ENCODE assay signal across 20 cellular contexts in genomic region chr19:14768001-14768400, GRCh38. TPM values are rescaled to one million over a fixed set of nuclear protein-coding genes. Genes with fewer than 3 reads are reported as not detected.
DNase-seq lines count a peak whose midpoint lies in the region; ATAC-seq and TF ChIP-seq lines count a peak whose summit lies in the region.
"Had no signal": no experiment of that assay in that cellular context is flagged by ENCODE, and none has a peak within 500 bp of the region (broad histone marks: within the 10 kb centered on the region; RNA-seq: fewer than 3 reads in every experiment).

No MANE protein-coding gene starts in this region.

- H3K36me3 Mint-ChIP-seq in activated naive CD4-positive, alpha-beta T cell treated with anti-CD3 and anti-CD28 coated beads, Interleukin-2, amount 50 U/mL, for 24 hours, result no peaks in the 10 kb centered on the region
- H3K36me3 Mint-ChIP-seq: CD8-positive, alpha-beta T cell had no signal

- H3K4me3 ChIP-seq in lower lobe of right lung (no peak overlapping the region), sigmoid colon (no peak overlapping the region), prostate gland (no peak overlapping the region)
- H3K4me3 ChIP-seq: BLaER1 treated with 17β-estradiol and CSF1 and Interleukin-3, amounts not matched to agents 10 nM and 100 nM; GM12878; GM23248 had no signal

- no peak for TF ChIP-seq EP300 in sigmoid colon (IDR thresholded peaks at IDR 0.05)

- H3K27ac ChIP-seq in lower lobe of right lung, result no peak overlapping the region
- no peak overlapping the region for H3K27ac ChIP-seq in sigmoid colon
- no peak overlapping the region for H3K27ac ChIP-seq in prostate gland
- H3K27ac ChIP-seq: BLaER1 treated with 17β-estradiol and CSF1 and Interleukin-3, amounts not matched to agents 10 nM and 100 nM; GM23248 had no signal

- 86 to 92% methylated on average over 2 of the region's 2 CpGs for WGBS in sigmoid colon, 2 donors
- 93% methylated on average over 2 of the region's 2 CpGs for WGBS in prostate gland

- H3K4me1 Mint-ChIP-seq in activated naive CD4-positive, alpha-beta T cell treated with anti-CD3 and anti-CD28 coated beads, Interleukin-2, amount 50 U/mL, for 24 hours, result no peaks in the 10 kb centered on the region

- H3K27me3 Mint-ChIP-seq in activated naive CD4-positive, alpha-beta T cell treated with anti-CD3 and anti-CD28 coated beads, Interleukin-2, amount 50 U/mL, for 24 hours, result peaks cover 8% of the 10 kb centered on the region

- H3K27me3 ChIP-seq in lower lobe of right lung (ENCODE audit: low read depth), result peaks cover 4% of the 10 kb centered on the region
- H3K27me3 ChIP-seq in sigmoid colon, result peaks cover 0 to 13% (median 0%) of the 10 kb centered on the region in 3 donors
- H3K27me3 ChIP-seq in prostate gland (replicated peaks; ENCODE audit: insufficient read depth), result no peaks in the 10 kb centered on the region

- no peak for DNase-seq in activated naive CD4-positive, alpha-beta T cell (lab: John Stamatoyannopoulos, UW)
- peak; percentile 13 for DNase-seq in lower lobe of right lung
- DNase-seq in sigmoid colon, result peak; percentile 50
- no peak for DNase-seq in prostate gland (ENCODE audit: low spot score)
- DNase-seq in NCI-H1417 treated with DMSO at 0.1 percent for 48 hours (lab: John Stamatoyannopoulos, UW), result no peak
- DNase-seq: 8988T, Calu3, DND-41, EL, GM23248, HFFc6, IMR-90 had no signal

- TF ChIP-seq POLR2A in sigmoid colon (IDR thresholded peaks at IDR 0.05) (no peak), prostate gland (IDR thresholded peaks at IDR 0.05) (no peak)

- TF ChIP-seq CTCF in lower lobe of right lung (IDR thresholded peaks at IDR 0.05) (no peak), sigmoid colon (IDR thresholded peaks at IDR 0.05) (no peak), prostate gland (IDR thresholded peaks at IDR 0.05) (no peak)

- H3K27ac Mint-ChIP-seq in activated naive CD4-positive, alpha-beta T cell treated with anti-CD3 and anti-CD28 coated beads, Interleukin-2, amount 50 U/mL, for 24 hours, result peak overlapping the region; percentile 17
- H3K27ac Mint-ChIP-seq: B cell; CD8-positive, alpha-beta T cell; HFFc6 had no signal

- H3K9me3 Mint-ChIP-seq in activated naive CD4-positive, alpha-beta T cell treated with anti-CD3 and anti-CD28 coated beads, Interleukin-2, amount 50 U/mL, for 24 hours, result no peaks in the 10 kb centered on the region
- H3K9me3 Mint-ChIP-seq: CD8-positive, alpha-beta T cell had no signal

- H3K4me3 Mint-ChIP-seq in activated naive CD4-positive, alpha-beta T cell treated with anti-CD3 and anti-CD28 coated beads, Interleukin-2, amount 50 U/mL, for 24 hours, result no peak overlapping the region
- H3K4me3 Mint-ChIP-seq: B cell; CD8-positive, alpha-beta T cell; HFFc6 had no signal

- H3K36me3 ChIP-seq in lower lobe of right lung, result peaks cover 6% of the 10 kb centered on the region
- H3K36me3 ChIP-seq in sigmoid colon, result no peaks in the 10 kb centered on the region
- no peaks in the 10 kb centered on the region for H3K36me3 ChIP-seq in prostate gland

- H3K9me3 ChIP-seq in lower lobe of right lung, result no peaks in the 10 kb centered on the region
- no peaks in the 10 kb centered on the region for H3K9me3 ChIP-seq in sigmoid colon
- no peaks in the 10 kb centered on the region for H3K9me3 ChIP-seq in prostate gland

- no peaks in the 10 kb centered on the region for H3K4me1 ChIP-seq in lower lobe of right lung
- no peaks in the 10 kb centered on the region for H3K4me1 ChIP-seq in sigmoid colon
- H3K4me1 ChIP-seq in prostate gland (replicated peaks), result no peaks in the 10 kb centered on the region

- intact Hi-C loops in lower lobe of right lung (cut with DNase I) (no loop called here), sigmoid colon (cut with DNase I) (no loop called here), prostate gland (cut with DNase I) (loop anchor here (10.0 kb wide), 1 partner anchor 373 kb away; no protein-coding TSS in a partner anchor)

- no peak for ATAC-seq in lower lobe of right lung
- ATAC-seq in GM21737 (IDR thresholded peaks at IDR 0.05; ENCODE audit: unreplicated experiment), result no peak
- ATAC-seq: CD8-positive, alpha-beta T cell; GM12878; HCT116 had no signal

RNA-seq across cellular contexts. Expression of gene ADGRE2, which starts 10.4 kb away (rescaled TPM):
- total RNA-seq in lower lobe of right lung (19.9 TPM), sigmoid colon (1 to 10 TPM in 2 of 4 donors, under 1 TPM in 2; 0.49 to 2.0 (median 1.2) TPM), prostate gland (1 to 10 TPM; 3.6 to 4.9 TPM)
- polyA plus RNA-seq in sigmoid colon, result 1 to 10 TPM; 1.8 to 3.6 (median 2.8) TPM
- total RNA-seq: Calu3, G401, GM23248, IMR-90 had no signal
- polyA plus RNA-seq: IMR-90 had no signal

Comparison
In these comparisons a context has a peak if more than half of its experiments do, and no peak if none do; other contexts are left out.
1. DNase-seq: peak in lower lobe of right lung (single experiment) and sigmoid colon (single experiment); none in activated naive CD4-positive, alpha-beta T cell (0 of 4), prostate gland (single experiment) and NCI-H1417 treated with DMSO at 0.1 percent for 48 hours (single experiment).